ENCODE assay signal across 1 cellular context in genomic region chr7:26147646-26148306, GRCh38. TPM values are rescaled to one million over a fixed set of nuclear protein-coding genes. Genes with fewer than 3 reads are reported as not detected.
"Had no signal": no experiment of that assay in that cellular context is flagged by ENCODE, and none has a peak within 500 bp of the region (broad histone marks: within the 10 kb centered on the region; RNA-seq: fewer than 3 reads in every experiment).

No MANE protein-coding gene starts in this region.

RNA-seq across cellular contexts. Expression of gene NFE2L3, which starts 4.2 kb away (rescaled TPM):
- total RNA-seq: SJCRH30 had no signal
